In the genomic region with DNA sequence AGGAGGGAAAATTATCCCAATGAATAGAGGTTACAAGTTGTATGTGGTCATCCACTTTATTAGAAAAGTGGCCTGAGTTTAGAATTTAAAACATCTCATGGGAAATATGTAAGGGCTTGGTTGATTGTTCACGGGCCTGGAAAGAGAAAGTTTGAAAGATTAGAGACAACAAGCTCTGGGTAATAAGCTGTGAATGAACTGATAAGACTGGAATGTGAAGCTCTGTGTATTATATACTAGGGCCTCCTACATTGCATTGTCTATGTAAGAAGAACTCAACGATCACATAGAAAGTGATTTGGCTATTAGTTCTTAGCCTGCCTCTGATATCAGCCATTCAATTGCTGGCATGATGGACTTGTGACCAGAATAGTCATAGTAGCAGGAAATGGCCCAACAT, we compare ENCODE assay signal across 10 cellular contexts.
"Had no signal": no experiment of that assay in that cellular context is flagged by ENCODE, and none has a peak within 500 bp of the region (broad histone marks: within the 10 kb centered on the region; RNA-seq: fewer than 3 reads in every experiment).

No MANE protein-coding gene starts in this region.

- H3K9me3 ChIP-seq: ascending aorta, prostate gland, right lobe of liver, suprapubic skin had no signal

- DNase-seq: activated naive CD4-positive, alpha-beta T cell treated with Interleukin-2 at 50 U/mL for 16 hours; activated T-cell treated with anti-CD3 and anti-CD28 coated beads for 4 hours; hippocampal formation; nephron progenitor cell; occipital lobe; right lobe of liver; T-helper 9 cell had no signal

- H3K4me1 ChIP-seq: ascending aorta, prostate gland, right lobe of liver, suprapubic skin had no signal

- H3K4me3 ChIP-seq: ascending aorta, prostate gland, right lobe of liver, suprapubic skin had no signal

- H3K36me3 ChIP-seq: ascending aorta, prostate gland, right lobe of liver, suprapubic skin had no signal

- H3K27ac ChIP-seq: ascending aorta, prostate gland, right lobe of liver, suprapubic skin had no signal

- H3K27me3 ChIP-seq: ascending aorta, right lobe of liver, suprapubic skin had no signal
